ENCODE assay signal across 14 cellular contexts in genomic region chr14:38481939-38482678, GRCh38.
DNase-seq lines count a peak whose midpoint lies in the region; ATAC-seq, FAIRE-seq and TF ChIP-seq lines count a peak whose summit lies in the region.
"Had no signal": no experiment of that assay in that cellular context is flagged by ENCODE, and none has a peak within 500 bp of the region (broad histone marks: within the 10 kb centered on the region; RNA-seq: fewer than 3 reads in every experiment).

No MANE protein-coding gene starts in this region.

- no peak for TF ChIP-seq CTCF in astrocyte of the cerebellum (IDR thresholded peaks at IDR 0.05; ENCODE audit: low read depth, low read length, missing control alignments)

- H3K9me3 ChIP-seq in mesenchymal stem cell (ENCODE audit: control insufficient read depth, low read length): peaks cover 16% of the 10 kb centered on the region

- H3K23ac ChIP-seq in mesenchymal stem cell (ENCODE audit: low read length in 2 of 2): no peak overlapping the region

- no peak for ATAC-seq in GM21381 (IDR thresholded peaks at IDR 0.05; ENCODE audit: unreplicated experiment)
- ATAC-seq in GM19328 (IDR thresholded peaks at IDR 0.05; ENCODE audit: unreplicated experiment): no peak
- ATAC-seq: heart left ventricle had no signal

- H2BK5ac ChIP-seq in mesenchymal stem cell (ENCODE audit: low read depth, low read length, poor library complexity, severe bottlenecking): no peak overlapping the region

- peak overlapping the region in 1 of 2 experiments; percentile 45 for H3K14ac ChIP-seq in mesenchymal stem cell (ENCODE audit: low read length in 2 of 2)

- FAIRE-seq in frontal cortex (lab: Jason Lieb, UNC): no peak

- no peak overlapping the region for H4K8ac ChIP-seq in mesenchymal stem cell (ENCODE audit: low read length)

- H3K27ac ChIP-seq in mesenchymal stem cell (ENCODE audit: low read length, poor library complexity, severe bottlenecking): no peak overlapping the region
- H3K27ac ChIP-seq: heart left ventricle, right atrium auricular region, thoracic aorta had no signal

- H3K36me3 ChIP-seq in mesenchymal stem cell (ENCODE audit: control insufficient read depth in 1 of 2, insufficient read depth in 2 of 2, low read depth in 1 of 2, low read length in 2 of 2): no peaks in the 10 kb centered on the region
- H3K36me3 ChIP-seq: heart left ventricle, right atrium auricular region, thoracic aorta had no signal

- peak overlapping the region; percentile 62 for H2AFZ ChIP-seq in mesenchymal stem cell (ENCODE audit: low read depth, low read length)

- no peaks in the 10 kb centered on the region for H3K79me1 ChIP-seq in mesenchymal stem cell (replicated peaks; ENCODE audit: low read length, poor library complexity, severe bottlenecking)

- H3K9ac ChIP-seq in mesenchymal stem cell (ENCODE audit: low read length): no peak overlapping the region

- no peaks in the 10 kb centered on the region for H3K4me1 ChIP-seq in mesenchymal stem cell (ENCODE audit: control insufficient read depth, insufficient read depth, low read depth, low read length)
- H3K4me1 ChIP-seq: heart left ventricle, right atrium auricular region had no signal

- H3K18ac ChIP-seq in mesenchymal stem cell (ENCODE audit: low read depth in 1 of 2, low read length in 2 of 2): peak overlapping the region in 1 of 2 experiments; percentile 61

- H3K4ac ChIP-seq in mesenchymal stem cell (ENCODE audit: low read depth in 1 of 2, low read length in 2 of 2): no peak overlapping the region

- DNase-seq in DMS79 treated with DMSO at 0.1 percent for 48 hours (lab: John Stamatoyannopoulos, UW) (peak; percentile 97), NCI-H2029 (lab: John Stamatoyannopoulos, UW) (peak; percentile 94), astrocyte of the cerebellum (ENCODE audit: low read depth) (peak; percentile 8), mesenchymal stem cell (peak; percentile 86), putamen (ENCODE audit: low spot score) (no peak), frontal cortex (ENCODE audit: low spot score in 2 of 2) (no peak)
- DNase-seq: activated CD4-positive, alpha-beta T cell treated with anti-CD3 and anti-CD28 coated beads, Interleukin-2, amount 10 ng/mL, durations not matched to agents 24 days and 14 days; activated effector memory CD4-positive, alpha-beta T cell treated with anti-CD3 and anti-CD28 coated beads, Interleukin-2, amount 50 U/mL, for 16 hours; DND-41; heart left ventricle had no signal

- H2AK5ac ChIP-seq in mesenchymal stem cell (ENCODE audit: low read length, severe bottlenecking): no peak overlapping the region

- no peaks in the 10 kb centered on the region for H3K27me3 ChIP-seq in mesenchymal stem cell (ENCODE audit: control insufficient read depth in 1 of 2, insufficient read depth in 1 of 2, low read length in 2 of 2)
- H3K27me3 ChIP-seq: heart left ventricle, right atrium auricular region had no signal

- 77% methylated on average over 2 of the region's 2 CpGs for whole genome bisulfite sequencing in mesenchymal stem cell

- no peak overlapping the region for H2BK15ac ChIP-seq in mesenchymal stem cell (ENCODE audit: low read depth, poor library complexity, severe bottlenecking)

- H3K4me3 ChIP-seq in astrocyte of the cerebellum (ENCODE audit: low read depth, low read length): no peak overlapping the region
- no peak overlapping the region for H3K4me3 ChIP-seq in mesenchymal stem cell (ENCODE audit: insufficient read depth in 1 of 2, low read depth in 1 of 2, low read length in 2 of 2)
- H3K4me3 ChIP-seq: heart left ventricle, right atrium auricular region, thoracic aorta had no signal

- no peak overlapping the region for H2BK12ac ChIP-seq in mesenchymal stem cell (ENCODE audit: low read length in 2 of 2)

- no peak overlapping the region for H3K4me2 ChIP-seq in mesenchymal stem cell (ENCODE audit: low read length, poor library complexity, severe bottlenecking)

- H2BK120ac ChIP-seq in mesenchymal stem cell (ENCODE audit: low read depth, low read length): no peak overlapping the region

- in situ Hi-C loops in astrocyte of the cerebellum (cut with HindIII; ENCODE audit: low sequenced_read_pairs): no loop called here

- no peak overlapping the region for H4K91ac ChIP-seq in mesenchymal stem cell (ENCODE audit: low read length)

Comparison
In these comparisons a context has a peak if more than half of its experiments do, and no peak if none do; other contexts are left out.
1. DNase-seq: peak in DMS79 treated with DMSO at 0.1 percent for 48 hours (single experiment), NCI-H2029 (single experiment), astrocyte of the cerebellum (single experiment) and mesenchymal stem cell (single experiment); none in putamen (single experiment) and frontal cortex (0 of 2).